1 cellular context compared by ENCODE assay signal in the genomic region with DNA sequence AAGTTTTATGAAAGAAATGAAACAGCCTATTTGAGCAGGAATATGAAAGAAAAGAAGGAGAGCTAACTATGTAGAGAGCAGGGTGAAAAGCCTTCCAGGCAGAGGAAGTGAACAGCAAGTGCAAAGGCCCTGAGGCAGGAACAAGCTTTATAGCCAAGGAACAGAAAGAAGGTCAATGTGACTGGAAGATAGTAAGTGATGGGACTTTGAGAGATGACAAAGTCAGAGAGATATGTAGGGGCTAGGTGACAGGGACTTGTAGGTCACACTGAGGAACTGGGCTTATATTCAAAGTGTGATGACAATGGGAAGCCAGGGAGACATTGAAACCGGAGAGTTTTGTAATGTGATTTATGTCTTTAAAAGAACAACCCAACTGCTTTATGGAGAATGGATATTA.
TF ChIP-seq lines count a peak whose summit lies in the region.

No MANE protein-coding gene starts in this region.

TF ChIP-seq in WTC11, 78 proteins besides CTCF, POLR2A, EP300 and RAD21 (continued from another document):
- TF ChIP-seq, protein P1, sequence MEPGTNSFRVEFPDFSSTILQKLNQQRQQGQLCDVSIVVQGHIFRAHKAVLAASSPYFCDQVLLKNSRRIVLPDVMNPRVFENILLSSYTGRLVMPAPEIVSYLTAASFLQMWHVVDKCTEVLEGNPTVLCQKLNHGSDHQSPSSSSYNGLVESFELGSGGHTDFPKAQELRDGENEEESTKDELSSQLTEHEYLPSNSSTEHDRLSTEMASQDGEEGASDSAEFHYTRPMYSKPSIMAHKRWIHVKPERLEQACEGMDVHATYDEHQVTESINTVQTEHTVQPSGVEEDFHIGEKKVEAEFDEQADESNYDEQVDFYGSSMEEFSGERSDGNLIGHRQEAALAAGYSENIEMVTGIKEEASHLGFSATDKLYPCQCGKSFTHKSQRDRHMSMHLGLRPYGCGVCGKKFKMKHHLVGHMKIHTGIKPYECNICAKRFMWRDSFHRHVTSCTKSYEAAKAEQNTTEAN (CRISPR knock-in tag; IDR thresholded peaks at IDR 0.05): no peak
- TF ChIP-seq MXD4 (CRISPR knock-in tag; IDR thresholded peaks at IDR 0.05; ENCODE audit: borderline replicate concordance) (no peak), TCF7 (CRISPR knock-in tag; IDR thresholded peaks at IDR 0.05; ENCODE audit: low read depth) (no peak), ZNF416 (CRISPR knock-in tag; IDR thresholded peaks at IDR 0.05) (no peak)
- TF ChIP-seq, protein P2, sequence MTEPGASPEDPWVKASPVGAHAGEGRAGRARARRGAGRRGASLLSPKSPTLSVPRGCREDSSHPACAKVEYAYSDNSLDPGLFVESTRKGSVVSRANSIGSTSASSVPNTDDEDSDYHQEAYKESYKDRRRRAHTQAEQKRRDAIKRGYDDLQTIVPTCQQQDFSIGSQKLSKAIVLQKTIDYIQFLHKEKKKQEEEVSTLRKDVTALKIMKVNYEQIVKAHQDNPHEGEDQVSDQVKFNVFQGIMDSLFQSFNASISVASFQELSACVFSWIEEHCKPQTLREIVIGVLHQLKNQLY (CRISPR knock-in tag; IDR thresholded peaks at IDR 0.05): no peak
- TF ChIP-seq, protein P3, sequence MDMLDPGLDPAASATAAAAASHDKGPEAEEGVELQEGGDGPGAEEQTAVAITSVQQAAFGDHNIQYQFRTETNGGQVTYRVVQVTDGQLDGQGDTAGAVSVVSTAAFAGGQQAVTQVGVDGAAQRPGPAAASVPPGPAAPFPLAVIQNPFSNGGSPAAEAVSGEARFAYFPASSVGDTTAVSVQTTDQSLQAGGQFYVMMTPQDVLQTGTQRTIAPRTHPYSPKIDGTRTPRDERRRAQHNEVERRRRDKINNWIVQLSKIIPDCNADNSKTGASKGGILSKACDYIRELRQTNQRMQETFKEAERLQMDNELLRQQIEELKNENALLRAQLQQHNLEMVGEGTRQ (CRISPR knock-in tag; IDR thresholded peaks at IDR 0.05): no peak
